19 cellular contexts compared by ENCODE assay signal in genomic region chr22:28958611-28959010, GRCh38.
DNase-seq lines count a peak whose midpoint lies in the region; ATAC-seq and TF ChIP-seq lines count a peak whose summit lies in the region.
"Had no signal": no experiment of that assay in that cellular context is flagged by ENCODE, and none has a peak within 500 bp of the region (broad histone marks: within the 10 kb centered on the region; RNA-seq: fewer than 3 reads in every experiment).

No MANE protein-coding gene starts in this region.

- H4K20me1 ChIP-seq in PC-3 (ENCODE audit: low read length): no peaks in the 10 kb centered on the region

- no peaks in the 10 kb centered on the region for H3K9me3 ChIP-seq in PC-3 (ENCODE audit: low read length)
- H3K9me3 ChIP-seq: SK-N-SH, vagina had no signal

- 0 out of 2 replicates have a peak, but pooled peaks cover 7% of the 10 kb centered on the region for H3K79me2 ChIP-seq in PC-3 (ENCODE audit: low read length)

- H3K27ac ChIP-seq in PC-3 (ENCODE audit: low read length): no peak overlapping the region
- H3K27ac ChIP-seq in epithelial cell of prostate: no peak overlapping the region
- H3K27ac ChIP-seq: foreskin keratinocyte, HL-60, vagina had no signal

- no peaks in the 10 kb centered on the region for H3K9me2 ChIP-seq in PC-3 (replicated peaks; ENCODE audit: low read length)
- H3K9me2 ChIP-seq: SK-N-SH had no signal

- H3K4me3 ChIP-seq in PC-3 (ENCODE audit: low read length): no peak overlapping the region
- H3K4me3 ChIP-seq: coronary artery, GM12878, vagina had no signal

- H2AFZ ChIP-seq in PC-3 (ENCODE audit: low read length): no peak overlapping the region

- no peaks in the 10 kb centered on the region for H3K27me3 ChIP-seq in PC-3 (ENCODE audit: low read length)
- H3K27me3 ChIP-seq: foreskin keratinocyte, vagina had no signal

- no peaks in the 10 kb centered on the region for H3K4me1 ChIP-seq in PC-3 (ENCODE audit: insufficient read depth, low read length)
- H3K4me1 ChIP-seq: foreskin keratinocyte had no signal

- H3K36me3 ChIP-seq in PC-3 (ENCODE audit: low read depth, low read length): no peaks in the 10 kb centered on the region
- H3K36me3 ChIP-seq: vagina had no signal

- intact Hi-C loops in PC-3 (cut with micrococcal nuclease): no loop called here

- no TSS peak for BruUV-seq in PC-3 (replicated peaks; lab: Mats Ljungman, UMichigan)

- DNase-seq in PC-3: no peak
- DNase-seq in epithelial cell of prostate (ENCODE audit: low read depth, low spot score): peak; percentile 50
- DNase-seq in iris pigment epithelial cell (ENCODE audit: low read depth): peak; percentile 61
- peak; percentile 38 for DNase-seq in superior temporal gyrus (ENCODE audit: extremely low spot score)
- DNase-seq in stimulated activated CD4-positive, alpha-beta T cell treated with anti-CD3 and anti-CD28 coated beads, Interleukin-2, amount 100 ng/mL, for 24 hours: no peak
- DNase-seq in NCI-H2107 (lab: John Stamatoyannopoulos, UW): no peak
- DNase-seq: activated CD8-positive, alpha-beta T cell treated with anti-CD3 and anti-CD28 coated beads, Interleukin-2, amount 10 ng/mL, durations not matched to agents 7 days and 5 days; amniotic stem cell; H9; NCI-H146; NCI-H510A; SK-N-SH; stimulated activated naive CD4-positive, alpha-beta T cell treated with Interleukin-2 at 50 U/mL for 16 hours had no signal

- POLR2A ChIA-PET in PC-3 (lab: Charles Lee; ENCODE audit: unreplicated experiment): no interaction called here

- H3K9ac ChIP-seq in PC-3 (ENCODE audit: low read length): no peak overlapping the region
- H3K9ac ChIP-seq: SK-N-SH had no signal

- H3K4me2 ChIP-seq in PC-3 (ENCODE audit: low read length): no peak overlapping the region
- H3K4me2 ChIP-seq: SK-N-SH had no signal

- no peak for TF ChIP-seq CTCF in PC-3 (conservative IDR thresholded peaks at IDR 0.05; ENCODE audit: low read depth, low read length)

- H3F3A ChIP-seq in PC-3 (ENCODE audit: low read length, unreplicated experiment): no peaks in the 10 kb centered on the region

- ATAC-seq in PC-3 (peak; percentile 59), HG02763 (IDR thresholded peaks at IDR 0.05; ENCODE audit: unreplicated experiment) (no peak)
- ATAC-seq: activated CD8-positive, alpha-beta T cell treated with anti-CD3 and anti-CD28 coated beads, Interleukin-2, amount 10 ng/mL, durations not matched to agents 7 days and 5 days; foreskin keratinocyte; GM12878 had no signal

- CTCF ChIA-PET in PC-3 (lab: Charles Lee): no interaction called here

Comparison
In these comparisons a context has a peak if more than half of its experiments do, and no peak if none do; other contexts are left out.
1. DNase-seq: peak in epithelial cell of prostate (single experiment), iris pigment epithelial cell (single experiment) and superior temporal gyrus (single experiment); none in PC-3 (single experiment), stimulated activated CD4-positive, alpha-beta T cell treated with anti-CD3 and anti-CD28 coated beads, Interleukin-2, amount 100 ng/mL, for 24 hours (0 of 2) and NCI-H2107 (single experiment).